Comparison of ENCODE assay signal across 15 cellular contexts in genomic region chr10:110827410-110827809, GRCh38. TPM values are rescaled to one million over a fixed set of nuclear protein-coding genes. Genes with fewer than 3 reads are reported as not detected.
DNase-seq lines count a peak whose midpoint lies in the region; ATAC-seq and TF ChIP-seq lines count a peak whose summit lies in the region.
"Had no signal": no experiment of that assay in that cellular context is flagged by ENCODE, and none has a peak within 500 bp of the region (broad histone marks: within the 10 kb centered on the region; RNA-seq: fewer than 3 reads in every experiment).

No MANE protein-coding gene starts in this region.

- H3K36me3 ChIP-seq in PC-9 (ENCODE audit: low read depth) (no peaks in the 10 kb centered on the region), fibroblast of lung (ENCODE audit: control insufficient read depth, insufficient read depth, low read length) (no peaks in the 10 kb centered on the region)
- no peaks in the 10 kb centered on the region for H3K36me3 ChIP-seq in effector memory CD4-positive, alpha-beta T cell (ENCODE audit: control insufficient read depth, insufficient read depth, low read length)

- no peaks in the 10 kb centered on the region for H4K20me1 ChIP-seq in PC-9 (ENCODE audit: insufficient read depth)
- no peaks in the 10 kb centered on the region for H4K20me1 ChIP-seq in fibroblast of lung (ENCODE audit: control insufficient read depth, extremely low read depth, insufficient read depth, low read length)

- H3K9me3 Mint-ChIP-seq in activated naive CD8-positive, alpha-beta T cell treated with anti-CD3 and anti-CD28 coated beads, Interleukin-2, amount 50 U/mL, for 24 hours, result no peaks in the 10 kb centered on the region
- H3K9me3 Mint-ChIP-seq: activated CD4-positive, alpha-beta memory T cell treated with anti-CD3 and anti-CD28 coated beads for 36 hours; activated T-helper 2 cell treated with anti-CD3 and anti-CD28 coated beads, Interferon-gamma antibody, Interleukin-2, Interleukin-4, amounts not matched to agents 10 μg/mL and 5 μg/mL and 100 μg/mL, durations not matched to agents 14 hours and 24 hours and 36 hours; stimulated activated naive CD8-positive, alpha-beta T cell treated with anti-CD3 and anti-CD28 coated beads, Interleukin-15, amount 100 ng/mL, for 72 hours had no signal

- H3K9me2 ChIP-seq in PC-9 (ENCODE audit: insufficient read depth), result no peaks in the 10 kb centered on the region

- H3K4me1 Mint-ChIP-seq in activated naive CD8-positive, alpha-beta T cell treated with anti-CD3 and anti-CD28 coated beads, Interleukin-2, amount 50 U/mL, for 24 hours, result peaks cover 3% of the 10 kb centered on the region

- 0 out of 2 replicates have a peak, but pooled peaks cover 7% of the 10 kb centered on the region for H3F3A ChIP-seq in PC-9 (ENCODE audit: insufficient read depth, low read depth)

- no peak overlapping the region for H3K27ac ChIP-seq in AG04450 (ENCODE audit: low read depth, low read length)
- H3K27ac ChIP-seq in PC-9, result no peak overlapping the region
- H3K27ac ChIP-seq in fibroblast of lung (ENCODE audit: insufficient read depth, low read length), result no peak overlapping the region
- H3K27ac ChIP-seq in effector memory CD4-positive, alpha-beta T cell (ENCODE audit: insufficient read depth, low read length, poor library complexity, severe bottlenecking), result no peak overlapping the region

- H3K27me3 ChIP-seq in AG04450 (ENCODE audit: control insufficient read depth, insufficient read depth, low read length) (peaks cover 21% of the 10 kb centered on the region), PC-9 (ENCODE audit: insufficient read depth, low read depth) (no peaks in the 10 kb centered on the region), fibroblast of lung (ENCODE audit: control insufficient read depth, insufficient read depth, low read length) (peaks cover 2% of the 10 kb centered on the region)
- no peaks in the 10 kb centered on the region for H3K27me3 ChIP-seq in effector memory CD4-positive, alpha-beta T cell (replicated peaks; ENCODE audit: control insufficient read depth, insufficient read depth, low read length, poor library complexity, severe bottlenecking)

- H3K9ac ChIP-seq in fibroblast of lung (ENCODE audit: insufficient read depth, low read length), result no peak overlapping the region

- H3K79me2 ChIP-seq in PC-9 (ENCODE audit: low read depth) (no peaks in the 10 kb centered on the region), fibroblast of lung (ENCODE audit: control insufficient read depth, insufficient read depth, low read length) (no peaks in the 10 kb centered on the region)

- no TSS peak for BruUV-seq in PC-9 (replicated peaks; lab: Mats Ljungman, UMichigan)

- H2AFZ ChIP-seq in PC-9 (no peak overlapping the region), fibroblast of lung (ENCODE audit: low read length) (no peak overlapping the region)

- H3K27ac Mint-ChIP-seq in activated naive CD8-positive, alpha-beta T cell treated with anti-CD3 and anti-CD28 coated beads, Interleukin-2, amount 50 U/mL, for 24 hours, result no peak overlapping the region
- H3K27ac Mint-ChIP-seq: activated T-helper 2 cell treated with anti-CD3 and anti-CD28 coated beads, Interferon-gamma antibody, Interleukin-2, Interleukin-4, amounts not matched to agents 10 μg/mL and 5 μg/mL and 100 μg/mL, durations not matched to agents 14 hours and 24 hours and 36 hours; stimulated activated naive CD8-positive, alpha-beta T cell treated with anti-CD3 and anti-CD28 coated beads, Interleukin-15, amount 100 ng/mL, for 72 hours had no signal

- H3K9me3 ChIP-seq in AG04450 (ENCODE audit: control insufficient read depth, insufficient read depth, low read length), result no peaks in the 10 kb centered on the region; the same call in 1 of the 2 replicates
- no peaks in the 10 kb centered on the region for H3K9me3 ChIP-seq in PC-9 (ENCODE audit: insufficient read depth, low read depth)
- H3K9me3 ChIP-seq in fibroblast of lung (ENCODE audit: control insufficient read depth, insufficient read depth, low read depth, low read length), result no peaks in the 10 kb centered on the region
- H3K9me3 ChIP-seq in effector memory CD4-positive, alpha-beta T cell (ENCODE audit: control insufficient read depth, low read length), result no peaks in the 10 kb centered on the region

- DNase-seq in AG04450 (ENCODE audit: low read depth, low spot score) (peak; percentile 39), PC-9 (peak in 1 of 2 experiments; percentile 79), fibroblast of lung (ENCODE audit: low read depth in 2 of 2) (peak; percentile 12 to 65), sciatic nerve (ENCODE audit: low spot score) (no peak), NCI-H1436 treated with DMSO at 0.1 percent for 48 hours (lab: John Stamatoyannopoulos, UW) (no peak), NCI-H2227 treated with DMSO at 0.1 percent for 48 hours (lab: John Stamatoyannopoulos, UW) (no peak)
- no peak for DNase-seq in activated naive CD8-positive, alpha-beta T cell treated with anti-CD3 and anti-CD28 coated beads, Interleukin-2, amount 50 U/mL, for 24 hours
- DNase-seq in effector memory CD4-positive, alpha-beta T cell, result no peak
- DNase-seq: activated CD4-positive, alpha-beta memory T cell treated with anti-CD3 and anti-CD28 coated beads for 36 hours; AML-193; hippocampal formation; KBM-7; stimulated activated naive CD8-positive, alpha-beta T cell treated with anti-CD3 and anti-CD28 coated beads, Interleukin-15, amount 100 ng/mL, for 72 hours had no signal

- peaks cover 9% of the 10 kb centered on the region; the same call in 1 of the 2 replicates for H3K4me1 ChIP-seq in PC-9 (replicated peaks; ENCODE audit: insufficient read depth)
- H3K4me1 ChIP-seq in fibroblast of lung (ENCODE audit: control insufficient read depth, extremely low read depth, insufficient read depth, low read length), result no peaks in the 10 kb centered on the region
- H3K4me1 ChIP-seq in effector memory CD4-positive, alpha-beta T cell (ENCODE audit: control insufficient read depth, insufficient read depth, low read length, poor library complexity, severe bottlenecking), result no peaks in the 10 kb centered on the region

- H3K4me2 ChIP-seq in PC-9 (peak overlapping the region; percentile 2; the same call in 1 of the 2 replicates), fibroblast of lung (ENCODE audit: extremely low read depth, insufficient read depth, low read length) (no peak overlapping the region)

- H3K4me3 Mint-ChIP-seq in activated naive CD8-positive, alpha-beta T cell treated with anti-CD3 and anti-CD28 coated beads, Interleukin-2, amount 50 U/mL, for 24 hours, result no peak overlapping the region
- H3K4me3 Mint-ChIP-seq: activated CD4-positive, alpha-beta memory T cell treated with anti-CD3 and anti-CD28 coated beads for 36 hours; stimulated activated naive CD8-positive, alpha-beta T cell treated with anti-CD3 and anti-CD28 coated beads, Interleukin-15, amount 100 ng/mL, for 72 hours had no signal

- H3K36me3 Mint-ChIP-seq in activated naive CD8-positive, alpha-beta T cell treated with anti-CD3 and anti-CD28 coated beads, Interleukin-2, amount 50 U/mL, for 24 hours (ENCODE audit: low read depth), result no peaks in the 10 kb centered on the region
- H3K36me3 Mint-ChIP-seq: activated CD4-positive, alpha-beta memory T cell treated with anti-CD3 and anti-CD28 coated beads for 36 hours had no signal

- intact Hi-C loops in PC-9 (cut with micrococcal nuclease; ENCODE audit: unreplicated experiment), result no loop called here
- intact Hi-C loops in sciatic nerve (cut with DNase I), result no loop called here

- TF ChIP-seq CTCF in AG04450 (IDR thresholded peaks at IDR 0.05; ENCODE audit: low read depth, low read length) (no peak), PC-9 (conservative IDR thresholded peaks at IDR 0.05) (no peak), fibroblast of lung (conservative IDR thresholded peaks at IDR 0.05 in 1 of 2, IDR thresholded peaks at IDR 0.05 in 1 of 2; ENCODE audit: low read depth in 1 of 2, low read length in 2 of 2) (no peak)

- H3K27me3 Mint-ChIP-seq in activated naive CD8-positive, alpha-beta T cell treated with anti-CD3 and anti-CD28 coated beads, Interleukin-2, amount 50 U/mL, for 24 hours, result no peaks in the 10 kb centered on the region
- H3K27me3 Mint-ChIP-seq: activated CD4-positive, alpha-beta memory T cell treated with anti-CD3 and anti-CD28 coated beads for 36 hours; stimulated activated naive CD8-positive, alpha-beta T cell treated with anti-CD3 and anti-CD28 coated beads, Interleukin-15, amount 100 ng/mL, for 72 hours had no signal

- POLR2A ChIA-PET in AG04450 (lab: Yijun Ruan, JAX) (interaction anchor here (0.6 kb wide), 1 partner anchor 45 kb away, joined by 3 read pairs; no protein-coding TSS in a partner anchor), PC-9 (lab: Charles Lee; ENCODE audit: unreplicated experiment) (no interaction called here)

- no peak overlapping the region for H3K4me3 ChIP-seq in AG04450 (ENCODE audit: low read depth, low read length)
- H3K4me3 ChIP-seq in PC-9, result no peak overlapping the region
- no peak overlapping the region for H3K4me3 ChIP-seq in fibroblast of lung (replicated peaks in 1 of 4; ENCODE audit: control extremely low read depth in 1 of 4, insufficient read depth in 1 of 4, low read depth in 3 of 4, low read length in 4 of 4)
- no peak overlapping the region for H3K4me3 ChIP-seq in effector memory CD4-positive, alpha-beta T cell (ENCODE audit: insufficient read depth, low read depth, low read length, poor library complexity, severe bottlenecking)

- CTCF ChIA-PET in AG04450 (lab: Charles Lee), result no interaction called here
- CTCF ChIA-PET in PC-9 (lab: Charles Lee), result interaction anchor here (0.6 kb wide), 1 partner anchor 1645 kb away, joined by 4 read pairs; no protein-coding TSS in a partner anchor

- ATAC-seq in sciatic nerve, result peak; percentile 52
- ATAC-seq in activated naive CD8-positive, alpha-beta T cell treated with anti-CD3 and anti-CD28 coated beads, Interleukin-2, amount 50 U/mL, for 24 hours, result no peak
- ATAC-seq: HCT116; stimulated activated naive CD8-positive, alpha-beta T cell treated with anti-CD3 and anti-CD28 coated beads, Interleukin-15, amount 100 ng/mL, for 72 hours had no signal

RNA-seq across cellular contexts. Expression of gene PDCD4, which starts 44.3 kb away (rescaled TPM):
- polyA plus RNA-seq in AG04450 (2011; rRNA removed) (66.0 and 95.4 TPM in 2 replicates), fibroblast of lung (48.5 and 54.6 TPM in 2 replicates)
- 29.4 and 55.6 TPM in 2 replicates for polyA minus RNA-seq in AG04450 (2011; rRNA and poly(A)+ RNA removed)
- total RNA-seq in PC-9 (2021) (92.4 and 96.4 TPM in 2 replicates), fibroblast of lung (61.4 and 83.7 TPM in 2 replicates), sciatic nerve (124 TPM)
- polyA plus RNA-seq in fibroblast of lung (2012), result 56.6 and 59.0 TPM in 2 replicates
- polyA minus RNA-seq in fibroblast of lung (ENCODE audit: low replicate concordance), result 3.8 and 6.1 TPM in 2 replicates

Comparison
In these comparisons a context has a peak if more than half of its experiments do, and no peak if none do; other contexts are left out.
1. DNase-seq: peak in AG04450 (single experiment) and fibroblast of lung (2 of 2); none in sciatic nerve (single experiment), activated naive CD8-positive, alpha-beta T cell treated with anti-CD3 and anti-CD28 coated beads, Interleukin-2, amount 50 U/mL, for 24 hours (single experiment), NCI-H1436 treated with DMSO at 0.1 percent for 48 hours (single experiment), effector memory CD4-positive, alpha-beta T cell (0 of 3) and NCI-H2227 treated with DMSO at 0.1 percent for 48 hours (single experiment).